8 cellular contexts compared by ENCODE assay signal in the genomic region with DNA sequence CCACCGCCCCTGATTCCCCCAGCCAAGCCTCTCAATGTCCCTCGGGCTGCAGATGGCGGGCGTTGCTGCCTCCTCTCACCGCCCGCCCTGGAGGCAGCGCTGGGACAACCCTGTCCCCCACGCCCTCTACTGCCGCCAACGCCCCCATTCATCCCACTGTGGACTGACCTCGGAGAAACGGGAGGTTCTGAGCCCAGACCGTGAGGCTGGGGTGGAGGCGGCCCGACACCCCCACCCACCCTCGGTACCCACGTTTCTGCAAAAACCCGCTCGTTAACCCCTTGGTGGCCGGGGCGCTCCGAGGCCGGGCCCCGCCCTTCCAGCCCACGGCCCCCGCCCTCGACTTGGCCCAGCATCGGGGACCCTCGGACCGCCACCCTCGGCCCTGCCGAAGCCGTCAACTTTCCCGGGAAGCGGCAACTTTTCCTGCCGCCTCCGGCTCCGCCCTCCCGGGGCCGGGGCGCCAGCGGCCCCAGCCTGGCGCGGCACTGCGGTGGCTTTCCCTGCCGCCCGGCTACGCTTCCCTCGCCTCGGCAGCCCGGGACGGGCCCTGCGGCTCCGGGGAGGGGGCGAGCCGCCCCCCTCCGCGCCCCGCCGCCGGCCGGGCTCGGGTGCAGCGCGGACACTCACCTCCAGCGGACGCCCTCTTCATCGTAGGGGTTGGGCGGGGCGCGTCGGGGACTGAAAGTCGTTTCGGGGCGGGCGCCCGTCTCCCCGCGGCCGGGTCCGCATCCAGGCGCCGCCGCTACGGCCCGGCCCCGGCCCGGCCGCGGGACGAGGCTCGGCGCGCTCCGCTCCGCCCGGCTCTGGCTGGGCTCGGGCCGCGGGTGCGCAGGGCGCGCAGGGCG. TPM values are rescaled to one million over a fixed set of nuclear protein-coding genes. Genes with fewer than 3 reads are reported as not detected.
DNase-seq lines count a peak whose midpoint lies in the region; ATAC-seq and TF ChIP-seq lines count a peak whose summit lies in the region.

No MANE protein-coding gene starts in this region.

- peak overlapping the region; percentile 67 for H3K4me3 Mint-ChIP-seq in progenitor cell of endocrine pancreas (ENCODE audit: low read depth)

- H2AFZ ChIP-seq in PC-3 (ENCODE audit: low read length) (peak overlapping the region; percentile 30; the same call in 1 of the 2 replicates), Karpas-422 (ENCODE audit: low read length) (no peak overlapping the region)

- no peaks in the 10 kb centered on the region for H3K9me3 Mint-ChIP-seq in progenitor cell of endocrine pancreas (ENCODE audit: low read depth)

- DNase-seq in ELR (ENCODE audit: low read depth) (peak; percentile 10), PC-3 (peak; percentile 14), progenitor cell of endocrine pancreas (ENCODE audit: low spot score, unreplicated experiment) (peak; percentile 27), Karpas-422 (no peak)
- DNase-seq in NK-92 treated with Interleukin-12 subunit alpha and Interleukin-12 subunit beta, amount 100 ng/mL, for 24 hours (lab: John Stamatoyannopoulos, UW) = no peak

- CTCF ChIA-PET in PC-3 (lab: Charles Lee) = no interaction called here

- H3K4me1 ChIP-seq in PC-3 (ENCODE audit: insufficient read depth, low read length) (no peaks in the 10 kb centered on the region), Karpas-422 (ENCODE audit: low read length) (peaks cover 29% of the 10 kb centered on the region)

- H3F3A ChIP-seq in PC-3 (ENCODE audit: low read length, unreplicated experiment) = no peaks in the 10 kb centered on the region

- H3K9me2 ChIP-seq in PC-3 (replicated peaks; ENCODE audit: low read length) = no peaks in the 10 kb centered on the region
- H3K9me2 ChIP-seq in Karpas-422 (replicated peaks; ENCODE audit: insufficient read depth, low read length) = no peaks in the 10 kb centered on the region

- peak; percentile 31 for ATAC-seq in PC-3
- peak; percentile 3 for ATAC-seq in esophagus mucosa
- ATAC-seq in GM21529 (IDR thresholded peaks at IDR 0.05; ENCODE audit: unreplicated experiment) = no peak
- no peak for ATAC-seq in HG03442 (IDR thresholded peaks at IDR 0.05; ENCODE audit: unreplicated experiment)

- H3K4me2 ChIP-seq in PC-3 (ENCODE audit: low read length) (peak overlapping the region; percentile 81), Karpas-422 (ENCODE audit: low read depth, low read length, poor library complexity, severe bottlenecking) (no peak overlapping the region)

- H3K36me3 Mint-ChIP-seq in progenitor cell of endocrine pancreas (ENCODE audit: insufficient read depth) = no peaks in the 10 kb centered on the region

- H3K9ac ChIP-seq in PC-3 (ENCODE audit: low read length) (no peak overlapping the region), Karpas-422 (ENCODE audit: low read length) (no peak overlapping the region)

- H4K20me1 ChIP-seq in PC-3 (ENCODE audit: low read length) (no peaks in the 10 kb centered on the region), Karpas-422 (ENCODE audit: insufficient read depth, low read depth, low read length) (no peaks in the 10 kb centered on the region)

- POLR2A ChIA-PET in PC-3 (lab: Charles Lee; ENCODE audit: unreplicated experiment) = no interaction called here

- intact Hi-C loops in PC-3 (cut with micrococcal nuclease) = no loop called here

- no peaks in the 10 kb centered on the region for H3K27me3 ChIP-seq in PC-3 (ENCODE audit: low read length)
- no peaks in the 10 kb centered on the region for H3K27me3 ChIP-seq in Karpas-422 (ENCODE audit: low read length)

- H3K36me3 ChIP-seq in PC-3 (ENCODE audit: low read depth, low read length) (no peaks in the 10 kb centered on the region), Karpas-422 (ENCODE audit: insufficient read depth, low read length) (no peaks in the 10 kb centered on the region)

- TF ChIP-seq CTCF in PC-3 (conservative IDR thresholded peaks at IDR 0.05; ENCODE audit: low read depth, low read length) = no peak
- TF ChIP-seq CTCF in progenitor cell of endocrine pancreas (IDR thresholded peaks at IDR 0.05; ENCODE audit: unreplicated experiment) = no peak

- H3K4me3 ChIP-seq in PC-3 (ENCODE audit: low read length) (peak overlapping the region; percentile 63), Karpas-422 (ENCODE audit: low read length) (no peak overlapping the region)

- no peak overlapping the region for H3K27ac Mint-ChIP-seq in progenitor cell of endocrine pancreas

- no peaks in the 10 kb centered on the region for H3K79me2 ChIP-seq in PC-3 (ENCODE audit: low read length)
- no peaks in the 10 kb centered on the region for H3K79me2 ChIP-seq in Karpas-422 (ENCODE audit: low read length)

- H3K27me3 Mint-ChIP-seq in progenitor cell of endocrine pancreas = peaks cover 3% of the 10 kb centered on the region

- H3K9me3 ChIP-seq in PC-3 (ENCODE audit: low read length) = no peaks in the 10 kb centered on the region
- H3K9me3 ChIP-seq in Karpas-422 (ENCODE audit: low read length) = no peaks in the 10 kb centered on the region

- peaks cover 20% of the 10 kb centered on the region for H3K4me1 Mint-ChIP-seq in progenitor cell of endocrine pancreas (ENCODE audit: low read depth)

- H3K27ac ChIP-seq in PC-3 (ENCODE audit: low read length) (no peak overlapping the region), Karpas-422 (ENCODE audit: low read length) (no peak overlapping the region)

- BruUV-seq in PC-3 (replicated peaks; lab: Mats Ljungman, UMichigan) = no TSS peak

RNA-seq across cellular contexts. Expression of a gene that starts 0.5 kb away (rescaled TPM):
- 10.4 and 12.2 TPM in 2 replicates for total RNA-seq in PC-3 (2014; rRNA removed)
- total RNA-seq in esophagus mucosa = 3.9 TPM
- total RNA-seq in progenitor cell of endocrine pancreas = 30.8 and 36.0 TPM in 2 replicates
- total RNA-seq in Karpas-422 (2014; rRNA removed; shearing (Covaris generic); ENCODE audit: low replicate concordance) = 0.29 and 0.30 TPM in 2 replicates

RNA-seq across cellular contexts. Expression of a gene that starts 52.2 kb away (rescaled TPM):
- total RNA-seq in PC-3 (2014; rRNA removed) (78.1 and 84.8 TPM in 2 replicates), esophagus mucosa (34.8 TPM), progenitor cell of endocrine pancreas (37.2 and 41.0 TPM in 2 replicates)
- total RNA-seq in Karpas-422 (2014; rRNA removed; shearing (Covaris generic); ENCODE audit: low replicate concordance) = 32.7 and 64.7 TPM in 2 replicates

Comparison
In these comparisons a context has a peak if more than half of its experiments do, and no peak if none do; other contexts are left out.
1. DNase-seq: peak in ELR (single experiment), PC-3 (single experiment) and progenitor cell of endocrine pancreas (single experiment); none in NK-92 treated with Interleukin-12 subunit alpha and Interleukin-12 subunit beta, amount 100 ng/mL, for 24 hours (single experiment) and Karpas-422 (single experiment).
2. ATAC-seq: peak in PC-3 (single experiment) and esophagus mucosa (single experiment); none in GM21529 (single experiment) and HG03442 (single experiment).